23 cellular contexts compared by ENCODE assay signal in genomic region chr3:100756441-100756840, GRCh38. TPM values are rescaled to one million over a fixed set of nuclear protein-coding genes. Genes with fewer than 3 reads are reported as not detected.
A peak's percentile ranks its signal among the peaks of the same experiment; 100 is the strongest.
DNase-seq lines count a peak whose midpoint lies in the region; ATAC-seq, FAIRE-seq and TF ChIP-seq lines count a peak whose summit lies in the region.
"Had no signal": no experiment of that assay in that cellular context is flagged by ENCODE, and none has a peak within 500 bp of the region (broad histone marks: within the 10 kb centered on the region; RNA-seq: fewer than 3 reads in every experiment).

No MANE protein-coding gene starts in this region.

- peak; percentile 63 for ATAC-seq in Right ventricle myocardium superior (ENCODE audit: poor library complexity)
- ATAC-seq in left lobe of liver: peak; percentile 67
- peak; percentile 62 for ATAC-seq in aorta (ENCODE audit: low FRiP score)
- no peak for ATAC-seq in GM19397 (IDR thresholded peaks at IDR 0.05; ENCODE audit: unreplicated experiment)
- ATAC-seq: A549; activated naive CD4-positive, alpha-beta T cell treated with anti-CD3 and anti-CD28 coated beads, Interleukin-2, amount 50 U/mL, for 72 hours; GM12878; natural killer cell treated with Interleukin-12 subunit alpha and Interleukin-12 subunit beta and Interleukin-15 and Interleukin-18, amount 100 ng/mL, for 72 hours had no signal

- peak overlapping the region; percentile 34 to 50 for H3K27ac ChIP-seq in coronary artery
- no peak overlapping the region for H3K27ac ChIP-seq in aorta (ENCODE audit: low read depth in 1 of 2, low read length in 2 of 2)
- H3K27ac ChIP-seq in small intestine (ENCODE audit: low read depth in 1 of 2, low read length in 1 of 2): no peak overlapping the region
- H3K27ac ChIP-seq: A549, brain microvascular endothelial cell, colonic mucosa, esophagus squamous epithelium, Peyer's patch had no signal

- FAIRE-seq in small intestine (lab: Jason Lieb, UNC): no peak
- FAIRE-seq: GM12878 had no signal

- peak; percentile 51 for DNase-seq in Right ventricle myocardium superior
- no peak for DNase-seq in cardiac septum (ENCODE audit: low spot score)
- DNase-seq in coronary artery (ENCODE audit: low spot score): no peak
- DNase-seq in left lobe of liver (ENCODE audit: low spot score): peak; percentile 78
- DNase-seq in aorta: peak in 1 of 2 donors; percentile 63
- DNase-seq in NCI-H1417 treated with DMSO at 0.1 percent for 48 hours (lab: John Stamatoyannopoulos, UW): no peak
- DNase-seq in small intestine: no peak
- DNase-seq: activated CD4-positive, alpha-beta T cell treated with anti-CD3 and anti-CD28 coated beads, Interleukin-2, amount 50 U/mL, for 1 hour; brain microvascular endothelial cell; colonic mucosa; endodermal cell; esophagus squamous epithelium; GF-D8; glutamatergic neuron; NCI-H1436; NCI-H2107; Peyer's patch; T-helper 9 cell had no signal

- TF ChIP-seq CTCF in coronary artery (IDR thresholded peaks at IDR 0.05): no peak

- intact Hi-C loops in Right ventricle myocardium superior (cut with DNase I): no loop called here
- intact Hi-C loops in cardiac septum (cut with DNase I): no loop called here
- intact Hi-C loops in aorta (cut with DNase I): loop anchor here in 1 of 2 donors (10.0 kb wide), 1 partner anchor 438 kb away; no protein-coding TSS in a partner anchor

- peaks cover 0 to 2% of the 10 kb centered on the region in 2 donors for H3K36me3 ChIP-seq in aorta (ENCODE audit: control insufficient read depth in 1 of 2, insufficient read depth in 2 of 2, low read length in 1 of 2)
- peaks cover 0 to 3% of the 10 kb centered on the region in 2 donors for H3K36me3 ChIP-seq in small intestine (ENCODE audit: control insufficient read depth in 2 of 2, insufficient read depth in 2 of 2, low read length in 2 of 2)
- H3K36me3 ChIP-seq: colonic mucosa had no signal

- H3K9me3 ChIP-seq in aorta (ENCODE audit: control insufficient read depth, low read length): no peaks in the 10 kb centered on the region
- H3K9me3 ChIP-seq in small intestine (ENCODE audit: control insufficient read depth, low read depth): no peaks in the 10 kb centered on the region
- H3K9me3 ChIP-seq: A549, colonic mucosa, esophagus squamous epithelium, Peyer's patch had no signal

- H3K4me3 ChIP-seq in coronary artery (no peak overlapping the region), aorta (ENCODE audit: low read length in 2 of 2) (no peak overlapping the region), small intestine (ENCODE audit: low read depth in 1 of 2, low read length in 2 of 2) (no peak overlapping the region)
- H3K4me3 ChIP-seq: A549, colonic mucosa, esophagus squamous epithelium, GM12878, Peyer's patch had no signal

- H3K27me3 ChIP-seq in aorta (ENCODE audit: control insufficient read depth in 1 of 2, insufficient read depth in 2 of 2, low read length in 1 of 2) (no peaks in the 10 kb centered on the region), small intestine (ENCODE audit: control insufficient read depth in 2 of 2, insufficient read depth in 2 of 2, low read length in 2 of 2) (no peaks in the 10 kb centered on the region)
- H3K27me3 ChIP-seq: brain microvascular endothelial cell, colonic mucosa, esophagus squamous epithelium, Peyer's patch had no signal

- WGBS in aorta, 2 donors: 6% methylated on average over 2 of the region's 2 CpGs
- WGBS in small intestine, 3 donors: 49 to 67% (median 56%) methylated on average over 2 of the region's 2 CpGs

- peaks cover 3 to 11% of the 10 kb centered on the region in 2 donors for H3K4me1 ChIP-seq in aorta (ENCODE audit: control insufficient read depth in 1 of 2, insufficient read depth in 2 of 2, low read length in 2 of 2)
- no peaks in the 10 kb centered on the region for H3K4me1 ChIP-seq in small intestine (ENCODE audit: control insufficient read depth in 2 of 2, insufficient read depth in 1 of 2, low read depth in 1 of 2, low read length in 1 of 2)
- H3K4me1 ChIP-seq: A549, colonic mucosa, Peyer's patch had no signal

RNA-seq across cellular contexts. Expression of gene TFG, which starts 47.1 kb away (rescaled TPM):
- total RNA-seq in Right ventricle myocardium superior: 97.7 TPM
- total RNA-seq in cardiac septum: 93.0 TPM
- 50.2 TPM for total RNA-seq in left lobe of liver
- 10 to 100 TPM; 71.8 to 71.9 TPM for total RNA-seq in aorta
- polyA plus RNA-seq in aorta: 10 to 100 TPM; 52.3 to 54.8 TPM
- polyA plus RNA-seq in small intestine: 100 to 1,000 TPM in 2 of 3 donors, 10 to 100 TPM in 1; 89.7 to 196 (median 125) TPM

Comparison
In these comparisons a context has a peak if more than half of its experiments do, and no peak if none do; other contexts are left out.
1. DNase-seq: peak in Right ventricle myocardium superior (single experiment) and left lobe of liver (single experiment); none in cardiac septum (single experiment), coronary artery (single experiment), NCI-H1417 treated with DMSO at 0.1 percent for 48 hours (single experiment) and small intestine (single experiment).
2. H3K27ac ChIP-seq: peak in coronary artery (2 of 2); none in aorta (0 of 2) and small intestine (0 of 2).